19 cellular contexts compared by ENCODE assay signal in the genomic region with DNA sequence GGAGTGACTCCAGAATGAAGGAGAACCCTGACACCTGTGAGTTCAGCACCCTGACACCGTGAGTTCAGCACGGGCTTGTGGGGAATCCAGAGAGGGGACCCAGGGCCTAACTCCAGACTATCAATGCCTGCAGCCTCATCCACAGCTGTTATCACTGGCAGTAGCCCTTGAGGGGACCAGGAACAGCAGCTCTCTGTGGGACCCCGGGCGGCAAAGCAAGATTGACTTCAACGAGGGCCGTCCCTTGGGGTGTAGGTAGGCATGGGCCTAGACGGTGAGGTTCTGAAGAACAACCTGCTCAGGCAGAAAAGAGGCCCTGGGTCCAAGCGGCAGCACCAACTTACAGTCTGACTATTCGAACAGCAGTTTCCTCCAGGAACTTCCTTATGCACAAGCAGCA. TPM values are rescaled to one million over a fixed set of nuclear protein-coding genes. Genes with fewer than 3 reads are reported as not detected.
DNase-seq lines count a peak whose midpoint lies in the region; ATAC-seq and TF ChIP-seq lines count a peak whose summit lies in the region.
"Had no signal": no experiment of that assay in that cellular context is flagged by ENCODE, and none has a peak within 500 bp of the region (broad histone marks: within the 10 kb centered on the region; RNA-seq: fewer than 3 reads in every experiment).

No MANE protein-coding gene starts in this region.

- no peak for DNase-seq in Karpas-422
- DNase-seq in dorsolateral prefrontal cortex: peak in 4 of 10 donors; percentile 22 to 39 (median 33)
- peak; percentile 38 for DNase-seq in sciatic nerve (ENCODE audit: low spot score)
- no peak for DNase-seq in tibial nerve (ENCODE audit: low spot score in 2 of 2)
- no peak for DNase-seq in CD8-positive, alpha-beta memory T cell
- no peak for DNase-seq in SK-N-DZ (ENCODE audit: low spot score)
- DNase-seq: CD4-positive, alpha-beta memory T cell; MG63; NCI-H1417 treated with DMSO at 0.1 percent for 48 hours; NCI-H187; NCI-H446; NCI-H526; SHP77 treated with DMSO at 0.1 percent for 48 hours; SK-N-SH had no signal

- TF ChIP-seq CTCF in dorsolateral prefrontal cortex (IDR thresholded peaks at IDR 0.05 in 54 of 56, conservative IDR thresholded peaks at IDR 0.05 in 2 of 56; ENCODE audit: low read depth in 1 of 56, partially characterized antibody in 56 of 56) (no peak), tibial nerve (IDR thresholded peaks at IDR 0.05) (no peak)

- POLR2A ChIA-PET in CD8-positive, alpha-beta memory T cell (lab: Charles Lee): no interaction called here

- no peak overlapping the region; a peak in 1 of 22 replicates for H3K27ac ChIP-seq in BLaER1 treated with 17β-estradiol and CSF1 and Interleukin-3, amounts not matched to agents 10 nM and 100 nM
- H3K27ac ChIP-seq in Karpas-422 (ENCODE audit: low read length): no peak overlapping the region
- H3K27ac ChIP-seq in dorsolateral prefrontal cortex: peak overlapping the region in 58 of 59 donors; percentile 71 to 99 (median 94)
- H3K27ac ChIP-seq in tibial nerve: no peak overlapping the region
- no peak overlapping the region for H3K27ac ChIP-seq in CD8-positive, alpha-beta memory T cell (ENCODE audit: low read depth, low read length)

- H3K79me2 ChIP-seq in Karpas-422 (ENCODE audit: low read length): no peaks in the 10 kb centered on the region

- no peaks in the 10 kb centered on the region for H3K4me1 Mint-ChIP-seq in CD8-positive, alpha-beta memory T cell

- peaks cover 9 to 39% of the 10 kb centered on the region in 2 donors for H3K27me3 Mint-ChIP-seq in CD8-positive, alpha-beta memory T cell

- H3K9me3 ChIP-seq in BLaER1 treated with 17β-estradiol and CSF1 and Interleukin-3, amounts not matched to agents 10 nM and 100 nM (replicated peaks in 1 of 11): peaks cover 0 to 5% (median 0%) of the 10 kb centered on the region in 11 experiments; a peak in 1 of 22 replicates
- no peaks in the 10 kb centered on the region for H3K9me3 ChIP-seq in Karpas-422 (ENCODE audit: low read length)
- peaks cover 0 to 2% (median 0%) of the 10 kb centered on the region in 4 donors for H3K9me3 ChIP-seq in tibial nerve
- no peaks in the 10 kb centered on the region for H3K9me3 ChIP-seq in CD8-positive, alpha-beta memory T cell (ENCODE audit: low read length)
- H3K9me3 ChIP-seq: HAP-1, MG63, SK-N-SH had no signal

- no peak for TF ChIP-seq EP300 in tibial nerve (IDR thresholded peaks at IDR 0.05)

- no peaks in the 10 kb centered on the region for H3K9me2 ChIP-seq in Karpas-422 (replicated peaks; ENCODE audit: insufficient read depth, low read length)
- H3K9me2 ChIP-seq: SK-N-SH had no signal

- peaks cover 38 to 64% (median 41%) of the 10 kb centered on the region in 10 experiments for H3K4me1 ChIP-seq in BLaER1 treated with 17β-estradiol and CSF1 and Interleukin-3, amounts not matched to agents 10 nM and 100 nM
- H3K4me1 ChIP-seq in Karpas-422 (ENCODE audit: low read length) (peaks cover 22% of the 10 kb centered on the region), tibial nerve (peaks cover 0 to 36% (median 0%) of the 10 kb centered on the region in 4 donors)
- H3K4me1 ChIP-seq in CD8-positive, alpha-beta memory T cell (ENCODE audit: insufficient read depth, low read length): no peaks in the 10 kb centered on the region

- peak overlapping the region; percentile 59 to 87 (median 73) for H3K4me2 ChIP-seq in BLaER1 treated with 17β-estradiol and CSF1 and Interleukin-3, amounts not matched to agents 10 nM and 100 nM
- H3K4me2 ChIP-seq in Karpas-422 (ENCODE audit: low read depth, low read length, poor library complexity, severe bottlenecking): peak overlapping the region; percentile 7
- H3K4me2 ChIP-seq: GM23338, SK-N-SH had no signal

- peak overlapping the region in 1 of 8 donors; percentile 35 for H3K27ac Mint-ChIP-seq in CD8-positive, alpha-beta memory T cell
- H3K27ac Mint-ChIP-seq: CD4-positive, alpha-beta memory T cell; GM23338 had no signal

- no peak overlapping the region for H3K9ac ChIP-seq in BLaER1 treated with 17β-estradiol and CSF1 and Interleukin-3, amounts not matched to agents 10 nM and 100 nM
- H3K9ac ChIP-seq in Karpas-422 (ENCODE audit: low read length): no peak overlapping the region
- H3K9ac ChIP-seq: SK-N-SH had no signal

- H3K9me3 Mint-ChIP-seq in CD8-positive, alpha-beta memory T cell: peaks cover 0 to 2% (median 0%) of the 10 kb centered on the region in 5 donors
- H3K9me3 Mint-ChIP-seq: GM23338 had no signal

- no peak overlapping the region for H3K4me3 ChIP-seq in BLaER1 treated with 17β-estradiol and CSF1 and Interleukin-3, amounts not matched to agents 10 nM and 100 nM
- no peak overlapping the region for H3K4me3 ChIP-seq in Karpas-422 (ENCODE audit: low read length)
- H3K4me3 ChIP-seq in dorsolateral prefrontal cortex: peak overlapping the region in 1 of 59 donors; percentile 4
- H3K4me3 ChIP-seq in tibial nerve: no peak overlapping the region
- no peak overlapping the region for H3K4me3 ChIP-seq in CD8-positive, alpha-beta memory T cell (ENCODE audit: low read length)
- H3K4me3 ChIP-seq: GM23338, HAP-1, MG63 had no signal

- 81 to 88% methylated on average over 9 of the region's 9 CpGs for WGBS in tibial nerve, 2 donors

- H3K4me3 Mint-ChIP-seq in CD8-positive, alpha-beta memory T cell: no peak overlapping the region
- H3K4me3 Mint-ChIP-seq: CD4-positive, alpha-beta memory T cell; GM23338 had no signal

- peaks cover 0 to 1% (median 0%) of the 10 kb centered on the region in 3 donors for H3K36me3 Mint-ChIP-seq in CD8-positive, alpha-beta memory T cell
- H3K36me3 Mint-ChIP-seq: CD4-positive, alpha-beta memory T cell had no signal

- no peak overlapping the region for H2AFZ ChIP-seq in Karpas-422 (ENCODE audit: low read length)
- H2AFZ ChIP-seq: GM23338 had no signal

- TF ChIP-seq POLR2A in tibial nerve (IDR thresholded peaks at IDR 0.05): no peak

- CTCF ChIA-PET in CD8-positive, alpha-beta memory T cell (lab: Charles Lee): no interaction called here

- intact Hi-C loops in dorsolateral prefrontal cortex (cut with DNase I) (loop anchor here in 1 of 2 donors (5.0 kb wide), 1 partner anchor 270 kb away; no protein-coding TSS in a partner anchor), sciatic nerve (cut with DNase I) (no loop called here)

- peaks cover 10 to 23% (median 20%) of the 10 kb centered on the region in 11 experiments for H3K27me3 ChIP-seq in BLaER1 treated with 17β-estradiol and CSF1 and Interleukin-3, amounts not matched to agents 10 nM and 100 nM
- H3K27me3 ChIP-seq in Karpas-422 (ENCODE audit: low read length) (no peaks in the 10 kb centered on the region), dorsolateral prefrontal cortex (no peaks in the 10 kb centered on the region), tibial nerve (no peaks in the 10 kb centered on the region)
- no peaks in the 10 kb centered on the region for H3K27me3 ChIP-seq in CD8-positive, alpha-beta memory T cell (ENCODE audit: insufficient read depth, low read length, poor library complexity, severe bottlenecking)
- H3K27me3 ChIP-seq: MG63 had no signal

- H4K20me1 ChIP-seq in BLaER1 treated with 17β-estradiol and CSF1 and Interleukin-3, amounts not matched to agents 10 nM and 100 nM: peaks cover 0 to 15% (median 2%) of the 10 kb centered on the region in 11 experiments; a peak in 5 of 22 replicates
- no peaks in the 10 kb centered on the region for H4K20me1 ChIP-seq in Karpas-422 (ENCODE audit: insufficient read depth, low read depth, low read length)

- ATAC-seq in sciatic nerve (no peak), HG02763 (IDR thresholded peaks at IDR 0.05; ENCODE audit: unreplicated experiment) (no peak)
- ATAC-seq: GM23338 had no signal

- no peaks in the 10 kb centered on the region for H3K36me3 ChIP-seq in BLaER1 treated with 17β-estradiol and CSF1 and Interleukin-3, amounts not matched to agents 10 nM and 100 nM
- H3K36me3 ChIP-seq in Karpas-422 (ENCODE audit: insufficient read depth, low read length) (no peaks in the 10 kb centered on the region), tibial nerve (no peaks in the 10 kb centered on the region)
- no peaks in the 10 kb centered on the region for H3K36me3 ChIP-seq in CD8-positive, alpha-beta memory T cell (ENCODE audit: insufficient read depth, low read length)
- H3K36me3 ChIP-seq: HAP-1, MG63 had no signal

RNA-seq across cellular contexts. Expression of a gene that starts 8.9 kb away (rescaled TPM):
- total RNA-seq in Karpas-422 (2014; rRNA removed; shearing (Covaris generic); ENCODE audit: low replicate concordance): 0.07 and 0.18 TPM in 2 replicates
- total RNA-seq in dorsolateral prefrontal cortex: 10 to 100 TPM; 34.8 to 69.0 (median 50.5) TPM
- total RNA-seq in sciatic nerve: 15.4 TPM
- 10 to 100 TPM in 3 of 4 donors, 1 to 10 TPM in 1; 7.7 to 16.3 (median 10.5) TPM for total RNA-seq in tibial nerve
- total RNA-seq in CD8-positive, alpha-beta memory T cell: not detected
- polyA plus RNA-seq in CD8-positive, alpha-beta memory T cell: not detected
- 7.1 and 8.1 TPM in 2 replicates for polyA plus RNA-seq in SK-N-DZ (2014; cell fraction: cytosol; rRNA removed)
- 4.2 and 6.2 TPM in 2 replicates for polyA plus RNA-seq in SK-N-DZ (2014; cell fraction: nucleus; rRNA removed)
- total RNA-seq: CD4-positive, alpha-beta memory T cell; LHCN-M2 had no signal
- polyA plus RNA-seq: CD4-positive, alpha-beta memory T cell had no signal

Comparison
In these comparisons a context has a peak if more than half of its experiments do, and no peak if none do; other contexts are left out.
1. H3K27ac ChIP-seq: peak in dorsolateral prefrontal cortex (58 of 59); none in BLaER1 treated with 17β-estradiol and CSF1 and Interleukin-3, amounts not matched to agents 10 nM and 100 nM (0 of 11), Karpas-422 (single experiment), tibial nerve (0 of 4) and CD8-positive, alpha-beta memory T cell (single experiment).